Comparison of ENCODE assay signal across 22 cellular contexts in the genomic region with DNA sequence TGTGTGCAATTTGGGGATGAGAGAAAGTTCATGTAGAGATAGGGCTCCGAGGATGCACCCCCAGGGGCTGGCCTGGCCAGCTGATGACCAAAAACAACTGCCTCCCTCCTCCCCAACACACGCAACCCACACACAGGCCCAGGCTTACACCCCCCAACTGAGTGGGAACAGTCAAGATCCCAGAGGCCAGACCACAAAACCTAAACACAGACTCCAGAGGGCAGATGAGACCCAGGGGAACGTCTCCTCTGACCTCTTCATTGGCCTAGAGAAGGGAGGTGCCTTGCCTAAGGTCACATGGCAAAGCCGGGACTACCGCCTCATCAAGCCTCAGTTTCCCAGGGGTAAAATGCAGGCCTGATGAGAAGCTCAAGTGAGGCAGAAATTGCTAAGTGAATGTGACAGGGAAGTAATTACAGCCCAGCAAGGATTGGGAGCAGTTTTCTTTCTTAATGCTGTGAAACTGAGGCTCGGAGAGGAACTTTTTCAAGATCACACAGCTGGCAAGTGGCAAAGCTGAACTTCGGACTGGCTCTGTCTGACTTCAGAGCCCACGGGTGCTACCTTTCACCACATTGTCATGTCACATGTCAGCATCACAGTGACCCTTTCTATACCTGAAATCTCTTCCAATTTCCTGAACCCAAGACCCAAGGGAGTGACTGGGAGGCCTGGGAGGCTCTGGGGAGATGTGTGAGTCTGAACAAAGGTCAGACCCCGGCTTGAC.
"Had no signal": no experiment of that assay in that cellular context is flagged by ENCODE, and none has a peak within 500 bp of the region (broad histone marks: within the 10 kb centered on the region; RNA-seq: fewer than 3 reads in every experiment).

No MANE protein-coding gene starts in this region.

- H3K36me3 Mint-ChIP-seq: activated naive CD8-positive, alpha-beta T cell treated with anti-CD3 and anti-CD28 coated beads, Interleukin-2, amount 10 ng/mL, durations not matched to agents 7 days and 5 days had no signal

- H3K27ac ChIP-seq: ascending aorta, body of pancreas had no signal

- H3K4me1 Mint-ChIP-seq: activated naive CD8-positive, alpha-beta T cell treated with anti-CD3 and anti-CD28 coated beads, Interleukin-2, amount 10 ng/mL, durations not matched to agents 7 days and 5 days had no signal

- H3K4me3 Mint-ChIP-seq: activated CD8-positive, alpha-beta T cell treated with anti-CD3 and anti-CD28 coated beads, Interleukin-2, amount 10 ng/mL, durations not matched to agents 7 days and 5 days; activated naive CD8-positive, alpha-beta T cell treated with anti-CD3 and anti-CD28 coated beads, Interleukin-2, amount 10 ng/mL, durations not matched to agents 7 days and 5 days; T-helper 1 cell treated with Interleukin-12 subunit alpha and Interleukin-12 subunit beta and Interleukin-4 antibody, amounts not matched to agents 30 μg/mL and 1 μg/mL, for 36 hours had no signal

- H3K4me3 ChIP-seq: ascending aorta, body of pancreas had no signal

- FAIRE-seq: RCC 7860 had no signal

- H3K4me1 ChIP-seq: ascending aorta, body of pancreas had no signal

- H3K36me3 ChIP-seq: ascending aorta had no signal

- H3K27me3 ChIP-seq: ascending aorta, body of pancreas had no signal

- H3K9me3 ChIP-seq: body of pancreas had no signal

- DNase-seq: activated CD4-positive, alpha-beta T cell treated with anti-CD3 and anti-CD28 coated beads for 4 hours; activated CD4-positive, alpha-beta T cell treated with anti-CD3 and anti-CD28 coated beads, Interleukin-2, amount 50 U/mL, for 4 hours; activated CD8-positive, alpha-beta memory T cell treated with anti-CD3 and anti-CD28 coated beads, Interleukin-2, amount 50 U/mL, for 48 hours; activated CD8-positive, alpha-beta T cell treated with anti-CD3 and anti-CD28 coated beads, Interleukin-2, amount 10 ng/mL, durations not matched to agents 7 days and 5 days; activated naive CD4-positive, alpha-beta T cell treated with anti-CD3 and anti-CD28 coated beads, Interleukin-2, amount 50 U/mL, for 16 hours; activated naive CD8-positive, alpha-beta T cell treated with anti-CD3 and anti-CD28 coated beads, Interleukin-2, amount 10 ng/mL, durations not matched to agents 7 days and 5 days; activated T-cell treated with anti-CD3 and anti-CD28 coated beads, Interleukin-2, amount 50 U/mL, for 1 hour; body of pancreas; central memory CD4-positive, alpha-beta T cell; Karpas-422; NCI-H1048; NCI-H146; NCI-H187 treated with DMSO at 0.1 percent for 48 hours; NCI-H2081 treated with DMSO at 0.1 percent for 48 hours; NCI-H446; NCI-H524; PC-3; SHP77 had no signal

- H3K9me3 Mint-ChIP-seq: activated naive CD8-positive, alpha-beta T cell treated with anti-CD3 and anti-CD28 coated beads, Interleukin-2, amount 10 ng/mL, durations not matched to agents 7 days and 5 days had no signal

- ATAC-seq: activated CD4-positive, CD25-positive, alpha-beta regulatory T cell treated with anti-CD3 and anti-CD28 coated beads, Interleukin-2, amount 50 U/mL, for 24 hours; activated CD8-positive, alpha-beta T cell treated with anti-CD3 and anti-CD28 coated beads, Interleukin-2, amount 10 ng/mL, durations not matched to agents 7 days and 5 days; body of pancreas; PC-3 had no signal

- H3K27ac Mint-ChIP-seq: activated CD8-positive, alpha-beta T cell treated with anti-CD3 and anti-CD28 coated beads, Interleukin-2, amount 10 ng/mL, durations not matched to agents 7 days and 5 days; activated naive CD8-positive, alpha-beta T cell treated with anti-CD3 and anti-CD28 coated beads, Interleukin-2, amount 10 ng/mL, durations not matched to agents 7 days and 5 days; T-helper 1 cell treated with Interleukin-12 subunit alpha and Interleukin-12 subunit beta and Interleukin-4 antibody, amounts not matched to agents 30 μg/mL and 1 μg/mL, for 36 hours had no signal
